In genomic region chr21:16509466-16509865, GRCh38 we compare ENCODE assay signal across 27 cellular contexts.
DNase-seq lines count a peak whose midpoint lies in the region; ATAC-seq, FAIRE-seq and TF ChIP-seq lines count a peak whose summit lies in the region.
"Had no signal": no experiment of that assay in that cellular context is flagged by ENCODE, and none has a peak within 500 bp of the region (broad histone marks: within the 10 kb centered on the region; RNA-seq: fewer than 3 reads in every experiment).

No MANE protein-coding gene starts in this region.

- DNase-seq in cardiac muscle cell (ENCODE audit: low read depth in 1 of 2, low spot score in 1 of 2) (peak in 1 of 2 donors; percentile 57), Right ventricle myocardium superior (no peak), astrocyte (ENCODE audit: low read depth) (peak; percentile 92), fibroblast of the conjunctiva (ENCODE audit: low read depth) (peak; percentile 49), uterus (no peak), psoas muscle (no peak), amniotic stem cell (lab: John Stamatoyannopoulos, UW) (no peak), GM12892 (ENCODE audit: insufficient read length) (no peak)
- DNase-seq: 8988T; activated CD4-positive, alpha-beta T cell treated with anti-CD3 and anti-CD28 coated beads for 1 hour; activated naive CD4-positive, alpha-beta T cell treated with anti-CD3 and anti-CD28 coated beads for 36 hours; activated T-cell treated with anti-CD3 and anti-CD28 coated beads, Interleukin-2, amount 50 U/mL, for 72 hours; C1 segment of cervical spinal cord; Calu3; NCI-H1436; NCI-H2171 treated with DMSO at 0.1 percent for 48 hours; NCI-H69; retina; stimulated activated CD4-positive, alpha-beta T cell treated with anti-CD3 and anti-CD28 coated beads, Interleukin-12 subunit alpha, Interleukin-12 subunit beta, amount 100 ng/mL, for 4 hours; stimulated activated CD4-positive, alpha-beta T cell treated with anti-CD3 and anti-CD28 coated beads, Interleukin-4, amount 100 ng/mL, for 4 hours; stimulated activated naive CD8-positive, alpha-beta T cell treated with anti-CD3 and anti-CD28 coated beads, Interleukin-15, amount 100 ng/mL, for 72 hours; transverse colon had no signal

- no peaks in the 10 kb centered on the region for H3K36me3 Mint-ChIP-seq in astrocyte (ENCODE audit: low read depth, unreplicated experiment)
- H3K36me3 Mint-ChIP-seq: IgD-negative memory B cell had no signal

- H3K9me3 ChIP-seq in cardiac muscle cell (ENCODE audit: low read depth) (no peaks in the 10 kb centered on the region), astrocyte (ENCODE audit: insufficient read depth, low read depth, low read length) (no peaks in the 10 kb centered on the region), uterus (no peaks in the 10 kb centered on the region), psoas muscle (no peaks in the 10 kb centered on the region)
- H3K9me3 ChIP-seq: neutrophil, transverse colon had no signal

- ATAC-seq in Right ventricle myocardium superior (ENCODE audit: poor library complexity) (no peak), psoas muscle (no peak)
- ATAC-seq: activated T-cell treated with anti-CD3 and anti-CD28 coated beads, Interleukin-2, amount 50 U/mL, for 72 hours; GM23338; stimulated activated naive CD8-positive, alpha-beta T cell treated with anti-CD3 and anti-CD28 coated beads, Interleukin-15, amount 100 ng/mL, for 72 hours had no signal

- intact Hi-C loops in Right ventricle myocardium superior (cut with DNase I): no loop called here
- intact Hi-C loops in uterus (cut with DNase I; ENCODE audit: low total_unique reads): no loop called here
- intact Hi-C loops in psoas muscle (cut with DNase I): no loop called here

- peak overlapping the region; percentile 33 for H3K27ac ChIP-seq in cardiac muscle cell
- no peak overlapping the region for H3K27ac ChIP-seq in astrocyte (ENCODE audit: low read depth, low read length)
- peak overlapping the region; percentile 7 to 39 for H3K27ac ChIP-seq in uterus
- no peak overlapping the region for H3K27ac ChIP-seq in psoas muscle
- H3K27ac ChIP-seq: epithelial cell of prostate, neutrophil, transverse colon had no signal

- H3K27me3 Mint-ChIP-seq in astrocyte (ENCODE audit: low read depth, unreplicated experiment): no peaks in the 10 kb centered on the region
- H3K27me3 Mint-ChIP-seq: IgD-negative memory B cell; stimulated activated naive CD8-positive, alpha-beta T cell treated with anti-CD3 and anti-CD28 coated beads, Interleukin-15, amount 100 ng/mL, for 72 hours had no signal

- H3K9me3 Mint-ChIP-seq in astrocyte (ENCODE audit: unreplicated experiment): peaks cover 2% of the 10 kb centered on the region
- H3K9me3 Mint-ChIP-seq: GM23338 had no signal

- H3K79me2 ChIP-seq in astrocyte (ENCODE audit: insufficient read depth, low read length): peaks cover 8% of the 10 kb centered on the region

- H3K4me2 ChIP-seq in astrocyte (ENCODE audit: low read length): peak overlapping the region; percentile 0
- H3K4me2 ChIP-seq: GM23338 had no signal

- 30 to 63% (median 48%) methylated on average over 3 of the region's 3 CpGs for WGBS in psoas muscle, 3 donors

- no peak overlapping the region for H3K27ac Mint-ChIP-seq in astrocyte (ENCODE audit: unreplicated experiment)
- H3K27ac Mint-ChIP-seq: activated naive CD4-positive, alpha-beta T cell treated with anti-CD3 and anti-CD28 coated beads for 36 hours; activated T-cell treated with anti-CD3 and anti-CD28 coated beads, Interleukin-2, amount 50 U/mL, for 72 hours; GM23338; IgD-negative memory B cell; stimulated activated naive CD8-positive, alpha-beta T cell treated with anti-CD3 and anti-CD28 coated beads, Interleukin-15, amount 100 ng/mL, for 72 hours had no signal

- TF ChIP-seq POLR2A in uterus (IDR thresholded peaks at IDR 0.05) (no peak), GM12892 (IDR thresholded peaks at IDR 0.05; ENCODE audit: low read depth, low read length) (no peak)

- no peaks in the 10 kb centered on the region for H3K4me1 Mint-ChIP-seq in astrocyte (ENCODE audit: low read depth, unreplicated experiment)
- H3K4me1 Mint-ChIP-seq: GM23338; IgD-negative memory B cell; stimulated activated naive CD8-positive, alpha-beta T cell treated with anti-CD3 and anti-CD28 coated beads, Interleukin-15, amount 100 ng/mL, for 72 hours had no signal

- H3K36me3 ChIP-seq in cardiac muscle cell (no peaks in the 10 kb centered on the region), astrocyte (ENCODE audit: insufficient read depth, low read length) (no peaks in the 10 kb centered on the region), uterus (no peaks in the 10 kb centered on the region), psoas muscle (ENCODE audit: insufficient read depth in 1 of 2, low read depth in 1 of 2) (no peaks in the 10 kb centered on the region)
- H3K36me3 ChIP-seq: neutrophil, transverse colon had no signal

- no peak overlapping the region for H3K4me3 Mint-ChIP-seq in astrocyte (ENCODE audit: unreplicated experiment)
- H3K4me3 Mint-ChIP-seq: activated naive CD4-positive, alpha-beta T cell treated with anti-CD3 and anti-CD28 coated beads for 36 hours; activated T-cell treated with anti-CD3 and anti-CD28 coated beads, Interleukin-2, amount 50 U/mL, for 72 hours; GM23338; IgD-negative memory B cell; stimulated activated naive CD8-positive, alpha-beta T cell treated with anti-CD3 and anti-CD28 coated beads, Interleukin-15, amount 100 ng/mL, for 72 hours had no signal

- H3K27me3 ChIP-seq in cardiac muscle cell (no peaks in the 10 kb centered on the region), astrocyte (ENCODE audit: insufficient read depth, low read length) (no peaks in the 10 kb centered on the region), uterus (no peaks in the 10 kb centered on the region), psoas muscle (ENCODE audit: insufficient read depth in 3 of 3, low read length in 2 of 3) (no peaks in the 10 kb centered on the region)
- H3K27me3 ChIP-seq: neutrophil, transverse colon had no signal

- H2AFZ ChIP-seq in astrocyte (ENCODE audit: low read depth, low read length): no peak overlapping the region
- H2AFZ ChIP-seq: GM23338 had no signal

- H3K9ac ChIP-seq in astrocyte (ENCODE audit: low read length): no peak overlapping the region

- no peak for TF ChIP-seq CTCF in cardiac muscle cell (IDR thresholded peaks at IDR 0.05; ENCODE audit: low read depth, low read length)
- no peak for TF ChIP-seq CTCF in astrocyte (IDR thresholded peaks at IDR 0.05; ENCODE audit: insufficient read depth, low read depth, low read length)
- no peak for TF ChIP-seq CTCF in uterus (IDR thresholded peaks at IDR 0.05)
- no peak for TF ChIP-seq CTCF in psoas muscle (IDR thresholded peaks at IDR 0.05)

- FAIRE-seq in astrocyte (lab: Jason Lieb, UNC): no peak
- FAIRE-seq in GM12892 (lab: Jason Lieb, UNC): no peak

- H4K20me1 ChIP-seq in astrocyte (ENCODE audit: insufficient read depth, low read length): no peaks in the 10 kb centered on the region

- no peak overlapping the region for H3K4me3 ChIP-seq in cardiac muscle cell
- no peak overlapping the region for H3K4me3 ChIP-seq in astrocyte (ENCODE audit: insufficient read depth, low read depth, low read length)
- H3K4me3 ChIP-seq in uterus: no peak overlapping the region
- H3K4me3 ChIP-seq in psoas muscle: no peak overlapping the region
- H3K4me3 ChIP-seq: GM23338, lung, transverse colon had no signal

- no peaks in the 10 kb centered on the region for H3K4me1 ChIP-seq in cardiac muscle cell (ENCODE audit: low read depth)
- peaks cover 4% of the 10 kb centered on the region for H3K4me1 ChIP-seq in astrocyte (ENCODE audit: insufficient read depth, low read length)
- H3K4me1 ChIP-seq in uterus: peaks cover 0 to 34% of the 10 kb centered on the region in 2 donors
- no peaks in the 10 kb centered on the region for H3K4me1 ChIP-seq in psoas muscle
- H3K4me1 ChIP-seq: transverse colon had no signal

Comparison
In these comparisons a context has a peak if more than half of its experiments do, and no peak if none do; other contexts are left out.
1. DNase-seq: peak in astrocyte (single experiment) and fibroblast of the conjunctiva (single experiment); none in Right ventricle myocardium superior (single experiment), uterus (0 of 2), psoas muscle (0 of 2), amniotic stem cell (single experiment) and GM12892 (single experiment).
2. H3K27ac ChIP-seq: peak in cardiac muscle cell (single experiment) and uterus (2 of 2); none in astrocyte (single experiment) and psoas muscle (single experiment).